ENCODE assay signal across 10 cellular contexts in the genomic region with DNA sequence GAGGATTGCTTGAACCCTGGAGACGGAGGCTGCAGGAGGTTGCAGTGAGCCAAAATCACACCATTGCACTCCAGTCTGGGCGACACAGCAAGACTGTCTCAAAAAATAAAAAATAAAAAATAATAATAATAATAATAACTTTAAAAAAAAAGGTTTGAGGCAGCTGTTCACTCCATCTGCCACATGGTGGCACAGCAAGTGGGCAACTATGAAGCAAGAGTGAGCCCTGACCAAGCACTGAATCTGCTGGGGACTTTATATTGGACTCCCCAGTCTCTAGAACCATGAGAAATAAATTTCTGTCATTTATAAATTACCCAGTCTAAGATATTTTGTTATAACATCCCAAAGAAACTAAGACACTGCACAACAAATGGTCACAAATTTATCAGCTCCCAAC. TPM values are rescaled to one million over a fixed set of nuclear protein-coding genes. Genes with fewer than 3 reads are reported as not detected.
DNase-seq lines count a peak whose midpoint lies in the region; ATAC-seq and TF ChIP-seq lines count a peak whose summit lies in the region.
"Had no signal": no experiment of that assay in that cellular context is flagged by ENCODE, and none has a peak within 500 bp of the region (broad histone marks: within the 10 kb centered on the region; RNA-seq: fewer than 3 reads in every experiment).

No MANE protein-coding gene starts in this region.

- ATAC-seq in stimulated activated naive CD8-positive, alpha-beta T cell treated with anti-CD3 and anti-CD28 coated beads, Interleukin-15, amount 100 ng/mL, for 72 hours: no peak
- ATAC-seq in GM21447 (IDR thresholded peaks at IDR 0.05; ENCODE audit: unreplicated experiment): no peak

- POLR2A ChIA-PET in AG04450 (lab: Yijun Ruan, JAX): no interaction called here

- no peaks in the 10 kb centered on the region for H3K79me2 ChIP-seq in GM23248 (ENCODE audit: insufficient read depth)

- TF ChIP-seq RAD21 in liver (IDR thresholded peaks at IDR 0.05): peak; percentile 64 to 72

- peaks cover 16% of the 10 kb centered on the region for H3F3A ChIP-seq in GM23248 (ENCODE audit: insufficient read depth)

- no peaks in the 10 kb centered on the region for H3K9me2 ChIP-seq in GM23248 (ENCODE audit: insufficient read depth)

- H2AFZ ChIP-seq in GM23248: no peak overlapping the region

- H3K27me3 ChIP-seq in AG04450 (ENCODE audit: control insufficient read depth, insufficient read depth, low read length) (no peaks in the 10 kb centered on the region), GM23248 (replicated peaks; ENCODE audit: insufficient read depth) (no peaks in the 10 kb centered on the region), ascending aorta (no peaks in the 10 kb centered on the region), liver (ENCODE audit: control insufficient read depth in 4 of 4, insufficient read depth in 4 of 4, low read length in 3 of 4) (no peaks in the 10 kb centered on the region)

- intact Hi-C loops in ascending aorta (cut with DNase I): no loop called here

- DNase-seq in AG04450 (ENCODE audit: low read depth, low spot score) (no peak), GM23248 (peak; percentile 69), ascending aorta (ENCODE audit: low spot score in 2 of 2) (no peak), NCI-H146 (lab: John Stamatoyannopoulos, UW) (no peak), germinal center (ENCODE audit: low spot score) (no peak)
- DNase-seq in stimulated activated naive CD8-positive, alpha-beta T cell treated with anti-CD3 and anti-CD28 coated beads, Interleukin-15, amount 100 ng/mL, for 72 hours: no peak
- DNase-seq: activated naive CD4-positive, alpha-beta T cell treated with Interleukin-2 at 50 U/mL for 16 hours had no signal

- TF ChIP-seq CTCF in AG04450 (IDR thresholded peaks at IDR 0.05; ENCODE audit: low read depth, low read length) (peak; percentile 38), ascending aorta (IDR thresholded peaks at IDR 0.05) (peak in 2 of 3 experiments; percentile 21 to 37), liver (IDR thresholded peaks at IDR 0.05; ENCODE audit: low read depth, low read length, missing input control) (peak; percentile 42)

- no peaks in the 10 kb centered on the region for H3K9me3 Mint-ChIP-seq in stimulated activated naive CD8-positive, alpha-beta T cell treated with anti-CD3 and anti-CD28 coated beads, Interleukin-15, amount 100 ng/mL, for 72 hours
- H3K9me3 Mint-ChIP-seq: T-helper 1 cell treated with Interleukin-12 subunit alpha and Interleukin-12 subunit beta and Interleukin-4 antibody, amounts not matched to agents 30 μg/mL and 1 μg/mL, for 36 hours had no signal

- no peaks in the 10 kb centered on the region for H3K27me3 Mint-ChIP-seq in stimulated activated naive CD8-positive, alpha-beta T cell treated with anti-CD3 and anti-CD28 coated beads, Interleukin-15, amount 100 ng/mL, for 72 hours

- H4K20me1 ChIP-seq in GM23248 (ENCODE audit: insufficient read depth): no peaks in the 10 kb centered on the region

- WGBS in GM23248 (ENCODE audit: low coverage in 1 of 2, low lambda C conversion rate in 2 of 2, missing lambda C conversion rate in 2 of 2), 2 experiments: 96 to 97% methylated on average over 2 of the region's 2 CpGs
- 54% methylated on average over 2 of the region's 2 CpGs for WGBS in liver

- H3K4me1 ChIP-seq in GM23248 (ENCODE audit: insufficient read depth) (peaks cover 10% of the 10 kb centered on the region), ascending aorta (no peaks in the 10 kb centered on the region), liver (ENCODE audit: control insufficient read depth in 4 of 4, insufficient read depth in 4 of 4, low read length in 3 of 4) (no peaks in the 10 kb centered on the region)

- H3K27ac ChIP-seq in AG04450 (ENCODE audit: low read depth, low read length): no peak overlapping the region
- H3K27ac ChIP-seq in GM23248: no peak overlapping the region
- H3K27ac ChIP-seq in ascending aorta: no peak overlapping the region
- H3K27ac ChIP-seq in liver (ENCODE audit: low read depth in 1 of 2, low read length in 2 of 2): no peak overlapping the region

- no peak overlapping the region for H3K4me3 Mint-ChIP-seq in stimulated activated naive CD8-positive, alpha-beta T cell treated with anti-CD3 and anti-CD28 coated beads, Interleukin-15, amount 100 ng/mL, for 72 hours
- H3K4me3 Mint-ChIP-seq: T-helper 1 cell treated with Interleukin-12 subunit alpha and Interleukin-12 subunit beta and Interleukin-4 antibody, amounts not matched to agents 30 μg/mL and 1 μg/mL, for 36 hours had no signal

- CTCF ChIA-PET in AG04450 (lab: Charles Lee): interaction anchor here (0.6 kb wide), 1 partner anchor 14 kb away, joined by 3 read pairs; no protein-coding TSS in a partner anchor

- H3K9ac ChIP-seq in GM23248 (no peak overlapping the region), liver (ENCODE audit: low read depth in 1 of 2, low read length in 2 of 2) (no peak overlapping the region)

- H3K4me2 ChIP-seq in GM23248 (ENCODE audit: unreplicated experiment): no peak overlapping the region

- peaks cover 7% of the 10 kb centered on the region for H3K4me1 Mint-ChIP-seq in stimulated activated naive CD8-positive, alpha-beta T cell treated with anti-CD3 and anti-CD28 coated beads, Interleukin-15, amount 100 ng/mL, for 72 hours

- no peak overlapping the region for H3K4me3 ChIP-seq in AG04450 (ENCODE audit: low read depth, low read length)
- H3K4me3 ChIP-seq in GM23248: no peak overlapping the region
- H3K4me3 ChIP-seq in ascending aorta: no peak overlapping the region
- H3K4me3 ChIP-seq in liver (ENCODE audit: low read depth in 1 of 3, low read length in 3 of 3): no peak overlapping the region

- in situ Hi-C loops in GM23248 (cut with MboI): no loop called here

- H3K9me3 ChIP-seq in AG04450 (ENCODE audit: control insufficient read depth, insufficient read depth, low read length) (no peaks in the 10 kb centered on the region), GM23248 (ENCODE audit: low read depth) (no peaks in the 10 kb centered on the region), ascending aorta (no peaks in the 10 kb centered on the region), liver (ENCODE audit: control insufficient read depth in 4 of 4, low read length in 3 of 4) (no peaks in the 10 kb centered on the region)

- H3K36me3 ChIP-seq in GM23248 (ENCODE audit: low read depth) (no peaks in the 10 kb centered on the region), ascending aorta (no peaks in the 10 kb centered on the region), liver (ENCODE audit: control insufficient read depth in 4 of 4, insufficient read depth in 3 of 4, low read depth in 1 of 4, low read length in 3 of 4) (no peaks in the 10 kb centered on the region)

- H3K27ac Mint-ChIP-seq in stimulated activated naive CD8-positive, alpha-beta T cell treated with anti-CD3 and anti-CD28 coated beads, Interleukin-15, amount 100 ng/mL, for 72 hours: no peak overlapping the region
- H3K27ac Mint-ChIP-seq: T-helper 1 cell treated with Interleukin-12 subunit alpha and Interleukin-12 subunit beta and Interleukin-4 antibody, amounts not matched to agents 30 μg/mL and 1 μg/mL, for 36 hours had no signal

TF ChIP-seq in liver, 16 proteins besides CTCF, POLR2A, EP300 and RAD21 (continues in another document):
- TF ChIP-seq HNF4A (conservative IDR thresholded peaks at IDR 0.05): no peak
- TF ChIP-seq, protein P1, sequence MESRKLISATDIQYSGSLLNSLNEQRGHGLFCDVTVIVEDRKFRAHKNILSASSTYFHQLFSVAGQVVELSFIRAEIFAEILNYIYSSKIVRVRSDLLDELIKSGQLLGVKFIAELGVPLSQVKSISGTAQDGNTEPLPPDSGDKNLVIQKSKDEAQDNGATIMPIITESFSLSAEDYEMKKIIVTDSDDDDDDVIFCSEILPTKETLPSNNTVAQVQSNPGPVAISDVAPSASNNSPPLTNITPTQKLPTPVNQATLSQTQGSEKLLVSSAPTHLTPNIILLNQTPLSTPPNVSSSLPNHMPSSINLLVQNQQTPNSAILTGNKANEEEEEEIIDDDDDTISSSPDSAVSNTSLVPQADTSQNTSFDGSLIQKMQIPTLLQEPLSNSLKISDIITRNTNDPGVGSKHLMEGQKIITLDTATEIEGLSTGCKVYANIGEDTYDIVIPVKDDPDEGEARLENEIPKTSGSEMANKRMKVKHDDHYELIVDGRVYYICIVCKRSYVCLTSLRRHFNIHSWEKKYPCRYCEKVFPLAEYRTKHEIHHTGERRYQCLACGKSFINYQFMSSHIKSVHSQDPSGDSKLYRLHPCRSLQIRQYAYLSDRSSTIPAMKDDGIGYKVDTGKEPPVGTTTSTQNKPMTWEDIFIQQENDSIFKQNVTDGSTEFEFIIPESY (IDR thresholded peaks at IDR 0.05): no peak
- TF ChIP-seq YY1 (IDR thresholded peaks at IDR 0.05): no peak
- TF ChIP-seq FOXA2 (IDR thresholded peaks at IDR 0.05): no peak
- TF ChIP-seq MAX (IDR thresholded peaks at IDR 0.05): no peak
- no peak for TF ChIP-seq EGR1 (IDR thresholded peaks at IDR 0.05; ENCODE audit: low read depth in 2 of 2)
- TF ChIP-seq TAF1 (conservative IDR thresholded peaks at IDR 0.05): no peak
- TF ChIP-seq HNF4G (IDR thresholded peaks at IDR 0.05): no peak
- TF ChIP-seq GABPA (IDR thresholded peaks at IDR 0.05 in 1 of 2, conservative IDR thresholded peaks at IDR 0.05 in 1 of 2): no peak

RNA-seq across cellular contexts. Expression of gene BRI3, which starts 14.6 kb away (rescaled TPM):
- polyA plus RNA-seq in AG04450 (2011; rRNA removed): 91.9 and 104 TPM in 2 replicates
- 47.8 and 68.2 TPM in 2 replicates for polyA minus RNA-seq in AG04450 (2011; rRNA and poly(A)+ RNA removed)
- 56.5 and 73.3 TPM in 2 replicates for total RNA-seq in GM23248 (2014; rRNA removed; shearing (Covaris generic))
- 195 and 315 TPM in 2 replicates for polyA plus RNA-seq in GM23248 (2016; fragmentation: Nextera tagmentation; extraction: Ambion mirVana)
- total RNA-seq in ascending aorta: 61.6 TPM
- 10 to 100 TPM; 14.0 to 30.1 TPM for total RNA-seq in liver
- 10 to 100 TPM; 69.3 to 80.4 TPM for polyA plus RNA-seq in liver

RNA-seq across cellular contexts. Expression of gene TECPR1, which starts 14.8 kb away (rescaled TPM):
- polyA plus RNA-seq in AG04450 (2011; rRNA removed): 3.5 and 5.0 TPM in 2 replicates
- 5.7 and 7.5 TPM in 2 replicates for polyA minus RNA-seq in AG04450 (2011; rRNA and poly(A)+ RNA removed)
- total RNA-seq in GM23248 (2014; rRNA removed; shearing (Covaris generic)): 24.5 and 27.8 TPM in 2 replicates
- polyA plus RNA-seq in GM23248 (2016; fragmentation: Nextera tagmentation; extraction: Ambion mirVana): 8.1 and 8.2 TPM in 2 replicates
- total RNA-seq in ascending aorta: 28.1 TPM
- 10 to 100 TPM; 10.9 to 16.3 TPM for total RNA-seq in liver
- polyA plus RNA-seq in liver: 1 to 10 TPM; 3.3 to 4.8 TPM

RNA-seq across cellular contexts. Expression of gene BHLHA15, which starts 55.6 kb away (rescaled TPM):
- polyA plus RNA-seq in AG04450 (2011; rRNA removed) (not detected in 2 replicates), GM23248 (2016; fragmentation: Nextera tagmentation; extraction: Ambion mirVana) (not detected in 2 replicates), liver (10 to 100 TPM in 1 of 2 donors, 1 to 10 TPM in 1; 1.0 to 13.4 TPM)
- not detected in 2 replicates for polyA minus RNA-seq in AG04450 (2011; rRNA and poly(A)+ RNA removed)
- not detected in 2 replicates for total RNA-seq in GM23248 (2014; rRNA removed; shearing (Covaris generic))
- total RNA-seq in ascending aorta (not detected), liver (10 to 100 TPM in 1 of 2 donors, 1 to 10 TPM in 1; 1.8 to 28.9 TPM)
